In genomic region chr9:22808876-22809275, GRCh38 we compare ENCODE assay signal across 10 cellular contexts.
"Had no signal": no experiment of that assay in that cellular context is flagged by ENCODE, and none has a peak within 500 bp of the region (broad histone marks: within the 10 kb centered on the region; RNA-seq: fewer than 3 reads in every experiment).

No MANE protein-coding gene starts in this region.

- FAIRE-seq: H1, H54 had no signal

- H3K9me3 Mint-ChIP-seq: GM23338, HFFc6 had no signal

- H2AFZ ChIP-seq: GM23248, GM23338 had no signal

- H3K9ac ChIP-seq: GM23248 had no signal

- H3K4me1 Mint-ChIP-seq: GM23338, H9 had no signal

- H3K4me1 ChIP-seq: HAP-1 had no signal

- H3K4me3 Mint-ChIP-seq: GM23338, H9, HFFc6 had no signal

- H3K27ac ChIP-seq: GM23248 had no signal

- H3K9me3 ChIP-seq: HAP-1 had no signal

- H3K4me3 ChIP-seq: GM23248, GM23338, HAP-1 had no signal

- H3K27ac Mint-ChIP-seq: GM23338, H9, HFFc6 had no signal

- H3K36me3 ChIP-seq: HAP-1 had no signal

- H3K4me2 ChIP-seq: GM23338 had no signal

- DNase-seq: GM23248, GOT3, H7, H9, HCEC 1CT, HFFc6 had no signal
